Comparison of ENCODE assay signal across 22 cellular contexts in the genomic region with DNA sequence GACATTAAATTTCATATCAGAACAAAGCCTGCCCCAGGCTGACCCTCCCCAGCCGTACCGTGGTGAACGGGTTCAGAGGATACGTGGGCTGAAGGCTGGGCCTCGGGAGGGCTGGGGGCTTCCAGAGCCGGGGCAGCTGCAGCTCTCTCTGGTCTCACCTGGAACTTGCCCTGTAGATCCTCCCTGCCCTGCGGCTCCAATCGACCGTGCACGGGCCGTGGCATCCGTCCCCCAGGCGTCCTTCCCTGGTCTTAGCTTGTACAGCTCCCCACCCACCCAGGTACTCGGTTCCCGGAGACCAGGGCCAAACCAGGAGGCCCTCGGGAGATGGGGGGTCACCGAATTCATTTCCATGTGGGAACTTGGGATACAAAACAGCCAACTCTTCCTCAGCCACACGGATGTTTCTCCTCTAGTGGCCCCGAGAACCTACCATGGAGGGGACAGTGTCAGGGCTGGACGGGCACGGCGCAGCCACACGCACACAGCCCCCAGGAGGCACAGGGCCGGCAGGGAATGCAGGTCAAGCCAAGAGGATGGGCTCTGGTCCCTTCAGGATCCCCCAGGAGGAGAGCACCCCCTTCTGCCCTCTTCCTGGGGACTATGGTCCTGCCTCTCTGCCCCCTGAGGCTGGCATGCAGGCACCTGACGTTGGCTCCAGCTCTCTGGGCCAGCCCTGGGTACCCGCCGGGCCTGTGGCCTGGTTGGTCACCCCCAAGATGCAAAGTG. TPM values are rescaled to one million over a fixed set of nuclear protein-coding genes. Genes with fewer than 3 reads are reported as not detected.
"Had no signal": no experiment of that assay in that cellular context is flagged by ENCODE, and none has a peak within 500 bp of the region (broad histone marks: within the 10 kb centered on the region; RNA-seq: fewer than 3 reads in every experiment).

No MANE protein-coding gene starts in this region.

- H3K27me3 Mint-ChIP-seq: brain had no signal

- ATAC-seq: activated CD4-positive, CD25-positive, alpha-beta regulatory T cell treated with anti-CD3 and anti-CD28 coated beads, Interleukin-2, amount 50 U/mL, for 24 hours; left lobe of liver had no signal

- H3K4me3 ChIP-seq: esophagus squamous epithelium, tibial artery had no signal

- DNase-seq: activated CD4-positive, alpha-beta T cell treated with anti-CD3 and anti-CD28 coated beads, Interleukin-2, amount 50 U/mL, for 1 hour; activated CD8-positive, alpha-beta memory T cell treated with anti-CD3 and anti-CD28 coated beads for 24 hours; activated naive CD4-positive, alpha-beta T cell treated with anti-CD3 and anti-CD28 coated beads, Interleukin-2, amount 10 ng/mL, durations not matched to agents 7 days and 5 days; amygdala; cortex of kidney; effector CD8-positive, alpha-beta T cell; esophagus squamous epithelium; hippocampal formation; naive B cell; posterior cingulate gyrus; retina; stimulated activated CD4-positive, alpha-beta T cell treated with anti-CD3 and anti-CD28 coated beads, Interleukin-4, amount 100 ng/mL, for 1 hour; stimulated activated naive CD4-positive, alpha-beta T cell; tibial artery had no signal

- H3K27ac ChIP-seq: esophagus squamous epithelium, tibial artery had no signal

- H3K27ac Mint-ChIP-seq: activated naive CD4-positive, alpha-beta T cell treated with anti-CD3 and anti-CD28 coated beads, Interleukin-2, amount 10 ng/mL, durations not matched to agents 7 days and 5 days had no signal

- H3K9me3 Mint-ChIP-seq: activated naive CD4-positive, alpha-beta T cell treated with anti-CD3 and anti-CD28 coated beads, Interleukin-2, amount 10 ng/mL, durations not matched to agents 7 days and 5 days; activated T-helper 2 cell treated with anti-CD3 and anti-CD28 coated beads, Interferon-gamma antibody, Interleukin-2, Interleukin-4, amounts not matched to agents 10 μg/mL and 5 μg/mL and 100 μg/mL, durations not matched to agents 14 hours and 24 hours and 36 hours; naive B cell; T-helper 2 cell treated with Interferon-gamma antibody and Interleukin-4, amounts not matched to agents 5 μg/mL and 100 μg/mL, for 36 hours had no signal

- H3K9me3 ChIP-seq: esophagus squamous epithelium, tibial artery had no signal

- H3K36me3 Mint-ChIP-seq: naive B cell had no signal

RNA-seq across cellular contexts. Expression of a gene that starts 21.2 kb away (rescaled TPM):
- polyA plus RNA-seq: keratinocyte had no signal

RNA-seq across cellular contexts. Expression of a gene that starts 28.8 kb away (rescaled TPM):
- total RNA-seq: endothelial cell of umbilical vein, fibroblast of villous mesenchyme, left lobe of liver had no signal
- polyA plus RNA-seq: endothelial cell of umbilical vein had no signal
